ENCODE assay signal across 8 cellular contexts in the genomic region with DNA sequence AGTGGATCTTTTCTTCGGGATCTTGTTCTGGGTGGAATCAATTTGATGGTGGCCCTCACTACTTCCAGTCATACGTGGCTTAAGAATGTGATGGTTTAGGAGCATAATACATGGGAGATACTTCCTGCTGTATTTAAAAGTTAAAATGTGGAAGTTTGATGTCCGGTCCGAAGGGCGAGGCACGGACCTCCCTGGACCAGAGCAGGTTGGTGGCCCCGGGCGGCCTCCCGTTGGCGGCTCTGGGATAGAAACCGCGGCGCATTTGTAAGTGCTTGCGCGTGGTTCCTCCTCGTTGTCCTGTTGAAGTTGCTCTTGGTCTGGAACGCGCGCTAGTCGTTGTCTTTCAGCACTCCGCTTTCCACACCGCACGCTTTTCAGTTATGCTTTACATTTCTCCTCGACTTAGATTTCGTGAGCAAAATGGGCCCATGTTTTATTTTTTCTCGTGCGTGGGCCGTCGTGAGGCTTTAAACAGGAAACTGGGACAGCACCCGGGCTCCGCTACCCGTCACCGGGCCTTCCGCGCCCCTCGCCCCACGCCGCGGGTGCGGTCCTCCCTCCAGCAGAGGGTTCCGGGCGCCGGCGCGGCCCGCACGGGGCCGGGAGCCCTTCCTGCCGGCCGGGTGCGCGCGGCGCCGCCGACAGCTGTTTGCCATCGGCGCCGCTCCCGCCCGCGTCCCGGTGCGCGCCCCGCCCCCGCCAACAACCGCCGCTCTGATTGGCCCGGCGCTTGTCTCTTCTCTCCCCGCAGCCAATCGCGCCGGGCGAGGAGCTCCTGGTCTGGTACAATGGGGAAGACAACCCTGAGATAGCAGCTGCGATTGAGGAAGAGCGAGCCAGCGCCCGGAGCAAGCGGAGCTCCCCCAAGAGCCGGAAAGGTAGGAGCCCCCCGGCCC. TPM values are rescaled to one million over a fixed set of nuclear protein-coding genes. Genes with fewer than 3 reads are reported as not detected.
DNase-seq lines count a peak whose midpoint lies in the region; TF ChIP-seq lines count a peak whose summit lies in the region.

No MANE protein-coding gene starts in this region.

- peaks cover 3% of the 10 kb centered on the region for H3K27me3 Mint-ChIP-seq in nephron progenitor cell (ENCODE audit: low read depth, poor library complexity)
- no peaks in the 10 kb centered on the region for H3K27me3 Mint-ChIP-seq in stimulated activated naive CD8-positive, alpha-beta T cell treated with anti-CD3 and anti-CD28 coated beads, Interleukin-15, Interleukin-2, amounts not matched to agents 100 ng/mL and 50 ng/mL, for 24 hours

- DNase-seq in H7: peak; percentile 99
- DNase-seq in LoVo (ENCODE audit: low spot score): peak; percentile 95
- peak; percentile 98 for DNase-seq in RWPE1 (ENCODE audit: low spot score)
- peak; percentile 92 for DNase-seq in activated effector memory CD4-positive, alpha-beta T cell treated with Interleukin-2 at 50 U/mL for 16 hours
- DNase-seq in fibroblast of the aortic adventitia (ENCODE audit: low read depth): peak; percentile 92
- DNase-seq in nephron progenitor cell: peak; percentile 97

- CTCF ChIA-PET in RWPE1 (lab: Yijun Ruan, JAX): interaction anchor here (0.6 to 1.0 kb wide), 2 partner anchors 10 to 69 kb away, joined by 3 to 4 read pairs; no protein-coding TSS in a partner anchor

- H3K4me1 ChIP-seq in ES-I3 (ENCODE audit: insufficient read depth, low read length): peaks cover 7% of the 10 kb centered on the region; the same call in 1 of the 2 replicates

- peak overlapping the region; percentile 97 for H3K9ac ChIP-seq in ES-I3 (ENCODE audit: low read depth, low read length)

- peak overlapping the region; percentile 70 for H3K4me3 ChIP-seq in H7 (ENCODE audit: insufficient read depth, low read depth, low read length)
- peak overlapping the region; percentile 86 for H3K4me3 ChIP-seq in fibroblast of the aortic adventitia (ENCODE audit: low read depth, low read length)

- H3K4me1 Mint-ChIP-seq in nephron progenitor cell: peaks cover 43% of the 10 kb centered on the region
- H3K4me1 Mint-ChIP-seq in stimulated activated naive CD8-positive, alpha-beta T cell treated with anti-CD3 and anti-CD28 coated beads, Interleukin-15, Interleukin-2, amounts not matched to agents 100 ng/mL and 50 ng/mL, for 24 hours (ENCODE audit: low read depth): peaks cover 52% of the 10 kb centered on the region

- peak overlapping the region; percentile 66 for H3K27ac Mint-ChIP-seq in nephron progenitor cell
- H3K27ac Mint-ChIP-seq in stimulated activated naive CD8-positive, alpha-beta T cell treated with anti-CD3 and anti-CD28 coated beads, Interleukin-15, Interleukin-2, amounts not matched to agents 100 ng/mL and 50 ng/mL, for 24 hours: peak overlapping the region; percentile 94

- H3K9me3 ChIP-seq in ES-I3 (ENCODE audit: control insufficient read depth, insufficient read depth, low read length): no peaks in the 10 kb centered on the region

- peak overlapping the region; percentile 97 for H3K27ac ChIP-seq in RWPE1

- no peaks in the 10 kb centered on the region for H3K36me3 Mint-ChIP-seq in nephron progenitor cell (ENCODE audit: low read depth)
- peaks cover 47% of the 10 kb centered on the region for H3K36me3 Mint-ChIP-seq in stimulated activated naive CD8-positive, alpha-beta T cell treated with anti-CD3 and anti-CD28 coated beads, Interleukin-15, Interleukin-2, amounts not matched to agents 100 ng/mL and 50 ng/mL, for 24 hours (ENCODE audit: low read depth)

- H3K9me3 Mint-ChIP-seq in nephron progenitor cell: no peaks in the 10 kb centered on the region
- no peaks in the 10 kb centered on the region for H3K9me3 Mint-ChIP-seq in stimulated activated naive CD8-positive, alpha-beta T cell treated with anti-CD3 and anti-CD28 coated beads, Interleukin-15, Interleukin-2, amounts not matched to agents 100 ng/mL and 50 ng/mL, for 24 hours

- peak overlapping the region; percentile 87 for H3K4me3 Mint-ChIP-seq in nephron progenitor cell
- H3K4me3 Mint-ChIP-seq in stimulated activated naive CD8-positive, alpha-beta T cell treated with anti-CD3 and anti-CD28 coated beads, Interleukin-15, Interleukin-2, amounts not matched to agents 100 ng/mL and 50 ng/mL, for 24 hours: peak overlapping the region; percentile 97

- H3K36me3 ChIP-seq in ES-I3 (ENCODE audit: insufficient read depth, low read length): no peaks in the 10 kb centered on the region
- no peaks in the 10 kb centered on the region; the same call in 1 of the 2 replicates for H3K36me3 ChIP-seq in H7 (replicated peaks; ENCODE audit: control insufficient read depth, insufficient read depth, low read length)

- TF ChIP-seq CTCF in RWPE1 (conservative IDR thresholded peaks at IDR 0.05; ENCODE audit: low read depth) (peak; percentile 48), fibroblast of the aortic adventitia (IDR thresholded peaks at IDR 0.05; ENCODE audit: insufficient read depth, low read length) (peak; percentile 14), nephron progenitor cell (IDR thresholded peaks at IDR 0.05) (no peak)

- POLR2A ChIA-PET in RWPE1 (lab: Yijun Ruan, JAX; ENCODE audit: low non-redundant PET): interaction anchor here (0.5 to 1.6 kb wide), 2 partner anchors 8 to 43 kb away, joined by 3 to 5 read pairs; no protein-coding TSS in a partner anchor

- H3K27me3 ChIP-seq in H7 (ENCODE audit: control insufficient read depth, insufficient read depth, low read length): peaks cover 7% of the 10 kb centered on the region

RNA-seq across cellular contexts. Expression of a gene that starts 48.9 kb away (rescaled TPM):
- total RNA-seq in H7 (2014; rRNA removed; shearing (Covaris generic)): 8.6 and 15.2 TPM in 2 replicates
- total RNA-seq in fibroblast of the aortic adventitia (ENCODE audit: low replicate concordance): 16.0 and 25.3 TPM in 2 replicates

Comparison
In these comparisons a context has a peak if more than half of its experiments do, and no peak if none do; other contexts are left out.
1. Peak in every context shown above with its lines: DNase-seq, H3K4me3 ChIP-seq and H3K27ac ChIP-seq.